In genomic region chr13:40503966-40504591, GRCh38 we compare ENCODE assay signal across 12 cellular contexts.
DNase-seq lines count a peak whose midpoint lies in the region; ATAC-seq and TF ChIP-seq lines count a peak whose summit lies in the region.
"Had no signal": no experiment of that assay in that cellular context is flagged by ENCODE, and none has a peak within 500 bp of the region (broad histone marks: within the 10 kb centered on the region; RNA-seq: fewer than 3 reads in every experiment).

No MANE protein-coding gene starts in this region.

- H3K27me3 ChIP-seq in HUES48 (ENCODE audit: control insufficient read depth, insufficient read depth, low read length) (no peaks in the 10 kb centered on the region), right lobe of liver (no peaks in the 10 kb centered on the region)
- H3K27me3 ChIP-seq: BLaER1 treated with 17β-estradiol and CSF1 and Interleukin-3, amounts not matched to agents 10 nM and 100 nM had no signal

- TF ChIP-seq CTCF in choroid plexus epithelial cell (conservative IDR thresholded peaks at IDR 0.05; ENCODE audit: low read depth, low read length), result no peak
- TF ChIP-seq CTCF in right lobe of liver (IDR thresholded peaks at IDR 0.05), result no peak

- H3K4me1 ChIP-seq in HUES48 (ENCODE audit: control insufficient read depth, insufficient read depth, low read length) (no peaks in the 10 kb centered on the region; the same call in none of the 2 replicates), right lobe of liver (peaks cover 0 to 8% (median 3%) of the 10 kb centered on the region in 4 donors)
- H3K4me1 ChIP-seq: BLaER1 treated with 17β-estradiol and CSF1 and Interleukin-3, amounts not matched to agents 10 nM and 100 nM had no signal

- peak; percentile 86 to 96 (median 90) for ATAC-seq in right lobe of liver
- no peak for ATAC-seq in activated T-cell treated with anti-CD3 and anti-CD28 coated beads, Interleukin-2, amount 50 U/mL, for 72 hours (replicated peaks in 1 of 2)
- no peak for ATAC-seq in GM19395 (IDR thresholded peaks at IDR 0.05; ENCODE audit: unreplicated experiment)

- H3K4me1 Mint-ChIP-seq in activated T-cell treated with anti-CD3 and anti-CD28 coated beads, Interleukin-2, amount 50 U/mL, for 72 hours (ENCODE audit: low read depth), result peaks cover 40% of the 10 kb centered on the region

- H3K9me3 ChIP-seq in HUES48 (ENCODE audit: control insufficient read depth, insufficient read depth, low read length) (no peaks in the 10 kb centered on the region), right lobe of liver (no peaks in the 10 kb centered on the region)

- H3K27ac Mint-ChIP-seq in activated T-cell treated with anti-CD3 and anti-CD28 coated beads, Interleukin-2, amount 50 U/mL, for 72 hours, result no peak overlapping the region

- no peak overlapping the region for H3K9ac ChIP-seq in HUES48 (ENCODE audit: low read depth, low read length)
- H3K9ac ChIP-seq: BLaER1 treated with 17β-estradiol and CSF1 and Interleukin-3, amounts not matched to agents 10 nM and 100 nM had no signal

- intact Hi-C loops in right lobe of liver (cut with DNase I), result no loop called here

- 0% methylated on average over 1 of the region's 2 CpGs for WGBS in right lobe of liver (ENCODE audit: insufficient coverage, low coverage, low lambda C conversion rate, missing lambda C conversion rate)

- H3K36me3 ChIP-seq in HUES48 (ENCODE audit: control insufficient read depth, insufficient read depth, low read length) (no peaks in the 10 kb centered on the region), right lobe of liver (no peaks in the 10 kb centered on the region)
- H3K36me3 ChIP-seq: BLaER1 treated with 17β-estradiol and CSF1 and Interleukin-3, amounts not matched to agents 10 nM and 100 nM had no signal

- H3K4me3 ChIP-seq in HUES48 (ENCODE audit: low read depth, low read length), result no peak overlapping the region
- H3K4me3 ChIP-seq in choroid plexus epithelial cell (ENCODE audit: low read depth, low read length), result no peak overlapping the region
- no peak overlapping the region for H3K4me3 ChIP-seq in right lobe of liver
- H3K4me3 ChIP-seq: BLaER1 treated with 17β-estradiol and CSF1 and Interleukin-3, amounts not matched to agents 10 nM and 100 nM had no signal

- H3K27ac ChIP-seq in HUES48 (ENCODE audit: low read depth, low read length) (peak overlapping the region; percentile 5), right lobe of liver (peak overlapping the region; percentile 20 to 48 (median 29))
- H3K27ac ChIP-seq: BLaER1 treated with 17β-estradiol and CSF1 and Interleukin-3, amounts not matched to agents 10 nM and 100 nM had no signal

- no peaks in the 10 kb centered on the region for H3K36me3 Mint-ChIP-seq in activated T-cell treated with anti-CD3 and anti-CD28 coated beads, Interleukin-2, amount 50 U/mL, for 72 hours (ENCODE audit: insufficient read depth in 2 of 2)

- no peak overlapping the region for H3K4me3 Mint-ChIP-seq in activated T-cell treated with anti-CD3 and anti-CD28 coated beads, Interleukin-2, amount 50 U/mL, for 72 hours
- H3K4me3 Mint-ChIP-seq: central memory CD8-positive, alpha-beta T cell had no signal

- no peaks in the 10 kb centered on the region for H3K27me3 Mint-ChIP-seq in activated T-cell treated with anti-CD3 and anti-CD28 coated beads, Interleukin-2, amount 50 U/mL, for 72 hours (ENCODE audit: low read depth)
- H3K27me3 Mint-ChIP-seq: central memory CD8-positive, alpha-beta T cell had no signal

- DNase-seq in A172 (ENCODE audit: low spot score) (peak; percentile 87), choroid plexus epithelial cell (ENCODE audit: low read depth) (peak; percentile 87), right lobe of liver (peak; percentile 60 to 80 (median 73)), 8988T (no peak), retina (no peak)
- no peak for DNase-seq in activated T-cell treated with anti-CD3 and anti-CD28 coated beads, Interleukin-2, amount 50 U/mL, for 72 hours
- DNase-seq: NCI-H1092; stimulated activated naive CD4-positive, alpha-beta T cell treated with Interleukin-2 at 50 U/mL for 16 hours had no signal

- TF ChIP-seq POLR2A in right lobe of liver (IDR thresholded peaks at IDR 0.05), result no peak

- H3K9me3 Mint-ChIP-seq in activated T-cell treated with anti-CD3 and anti-CD28 coated beads, Interleukin-2, amount 50 U/mL, for 72 hours, result peaks cover 0 to 1% of the 10 kb centered on the region in 2 donors
- H3K9me3 Mint-ChIP-seq: central memory CD8-positive, alpha-beta T cell had no signal

Comparison
In these comparisons a context has a peak if more than half of its experiments do, and no peak if none do; other contexts are left out.
1. DNase-seq: peak in A172 (single experiment), choroid plexus epithelial cell (single experiment) and right lobe of liver (3 of 3); none in activated T-cell treated with anti-CD3 and anti-CD28 coated beads, Interleukin-2, amount 50 U/mL, for 72 hours (0 of 2), 8988T (single experiment) and retina (single experiment).
2. ATAC-seq: peak in right lobe of liver (4 of 4); none in activated T-cell treated with anti-CD3 and anti-CD28 coated beads, Interleukin-2, amount 50 U/mL, for 72 hours (0 of 2) and GM19395 (single experiment).